Comparison of ENCODE assay signal across 1 cellular context in genomic region chr10:124480860-124481259, GRCh38.
TF ChIP-seq lines count a peak whose summit lies in the region.

No MANE protein-coding gene starts in this region.

TF ChIP-seq in H1, 55 proteins besides CTCF, POLR2A, EP300 and RAD21 (continued from another document):
- no peak for TF ChIP-seq RFX5 (IDR thresholded peaks at IDR 0.05; ENCODE audit: borderline replicate concordance, low read depth, low read length)
- TF ChIP-seq ATF3 (IDR thresholded peaks at IDR 0.05; ENCODE audit: insufficient read depth, low read depth, low read length): no peak
- no peak for TF ChIP-seq CBX5 (IDR thresholded peaks at IDR 0.05; ENCODE audit: low read depth, low read length)
- no peak for TF ChIP-seq BACH1 (IDR thresholded peaks at IDR 0.05; ENCODE audit: low read length)
- no peak for TF ChIP-seq SRF (IDR thresholded peaks at IDR 0.05; ENCODE audit: low read depth, low read length)
- no peak for TF ChIP-seq CHD1 (IDR thresholded peaks at IDR 0.05; ENCODE audit: low read depth, low read length)
